In the genomic region with DNA sequence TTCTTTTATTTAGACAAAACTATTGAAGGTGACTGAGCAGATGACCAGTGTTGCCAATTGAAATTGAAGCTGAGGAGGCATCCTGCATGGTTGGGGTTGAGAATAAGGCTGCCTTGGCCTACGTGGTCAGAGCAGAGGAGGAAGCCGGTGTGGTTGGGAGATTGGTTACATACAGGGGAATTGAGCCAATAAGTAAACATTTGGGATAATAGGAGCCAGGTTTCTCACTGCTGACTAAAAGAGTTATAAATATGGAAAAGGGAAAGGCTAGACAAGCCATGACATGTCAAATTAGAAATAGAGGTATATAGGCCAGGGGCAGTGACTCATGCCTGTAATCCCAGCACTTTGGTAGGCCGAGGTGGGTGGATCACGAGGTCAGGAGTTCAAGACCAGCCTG, we compare ENCODE assay signal across 15 cellular contexts. TPM values are rescaled to one million over a fixed set of nuclear protein-coding genes. Genes with fewer than 3 reads are reported as not detected.
DNase-seq lines count a peak whose midpoint lies in the region; TF ChIP-seq lines count a peak whose summit lies in the region.
"Had no signal": no experiment of that assay in that cellular context is flagged by ENCODE, and none has a peak within 500 bp of the region (broad histone marks: within the 10 kb centered on the region; RNA-seq: fewer than 3 reads in every experiment).

No MANE protein-coding gene starts in this region.

- no peaks in the 10 kb centered on the region for H3K27me3 ChIP-seq in esophagus muscularis mucosa
- H3K27me3 ChIP-seq: gastrocnemius medialis had no signal

- H3K36me3 ChIP-seq in esophagus muscularis mucosa: no peaks in the 10 kb centered on the region
- H3K36me3 ChIP-seq: gastrocnemius medialis, left ventricle myocardium inferior had no signal

- H3K27ac ChIP-seq in esophagus muscularis mucosa (replicated peaks in 1 of 4): no peak overlapping the region
- H3K27ac ChIP-seq: gastrocnemius medialis, left ventricle myocardium inferior had no signal

- H3K4me3 ChIP-seq in esophagus muscularis mucosa: no peak overlapping the region
- H3K4me3 ChIP-seq: gastrocnemius medialis, left ventricle myocardium inferior had no signal

- H3K9me3 Mint-ChIP-seq in brain (peaks cover 0 to 17% (median 6%) of the 10 kb centered on the region in 5 experiments), osteocyte (ENCODE audit: unreplicated experiment) (peaks cover 3% of the 10 kb centered on the region)
- H3K9me3 Mint-ChIP-seq: activated T-helper 1 cell treated with anti-CD3 and anti-CD28 coated beads, Interleukin-12 subunit alpha, Interleukin-12 subunit beta, Interleukin-2, Interleukin-4 antibody, amounts not matched to agents 30 ng/mL and 10 ng/mL and 1 ng/mL, durations not matched to agents 14 hours and 24 hours and 36 hours; stimulated activated effector memory CD8-positive, alpha-beta T cell treated with anti-CD3 and anti-CD28 coated beads, Interleukin-12 subunit alpha, Interleukin-12 subunit beta, amount 100 ng/mL, for 72 hours had no signal

- H3K27me3 Mint-ChIP-seq in brain (peaks cover 4% of the 10 kb centered on the region), osteocyte (ENCODE audit: unreplicated experiment) (no peaks in the 10 kb centered on the region)

- no peak for TF ChIP-seq EP300 in esophagus muscularis mucosa (IDR thresholded peaks at IDR 0.05)

- TF ChIP-seq CTCF in brain (conservative IDR thresholded peaks at IDR 0.05) (no peak), osteocyte (IDR thresholded peaks at IDR 0.05) (no peak), esophagus muscularis mucosa (IDR thresholded peaks at IDR 0.05) (no peak)

- peaks cover 23% of the 10 kb centered on the region for H3K36me3 Mint-ChIP-seq in brain
- H3K36me3 Mint-ChIP-seq in osteocyte (ENCODE audit: unreplicated experiment): peaks cover 19% of the 10 kb centered on the region
- H3K36me3 Mint-ChIP-seq: stimulated activated effector memory CD8-positive, alpha-beta T cell treated with anti-CD3 and anti-CD28 coated beads, Interleukin-12 subunit alpha, Interleukin-12 subunit beta, amount 100 ng/mL, for 72 hours had no signal

- peaks cover 0 to 16% (median 8%) of the 10 kb centered on the region in 4 donors for H3K4me1 ChIP-seq in esophagus muscularis mucosa
- H3K4me1 ChIP-seq: gastrocnemius medialis had no signal

- H3K9me3 ChIP-seq in esophagus muscularis mucosa: no peaks in the 10 kb centered on the region
- H3K9me3 ChIP-seq: gastrocnemius medialis, left ventricle myocardium inferior had no signal

- peaks cover 26% of the 10 kb centered on the region for H3K4me1 Mint-ChIP-seq in brain
- H3K4me1 Mint-ChIP-seq in osteocyte (ENCODE audit: unreplicated experiment): peaks cover 3% of the 10 kb centered on the region
- H3K4me1 Mint-ChIP-seq: stimulated activated effector memory CD8-positive, alpha-beta T cell treated with anti-CD3 and anti-CD28 coated beads, Interleukin-12 subunit alpha, Interleukin-12 subunit beta, amount 100 ng/mL, for 72 hours had no signal

- no peak for TF ChIP-seq POLR2A in esophagus muscularis mucosa (IDR thresholded peaks at IDR 0.05; ENCODE audit: low read depth)

- intact Hi-C loops in esophagus muscularis mucosa (cut with DNase I): no loop called here

- H3K27ac Mint-ChIP-seq in brain (peak overlapping the region in 3 of 5 experiments; percentile 15 to 81 (median 31)), osteocyte (ENCODE audit: unreplicated experiment) (peak overlapping the region; percentile 65)
- H3K27ac Mint-ChIP-seq: activated T-helper 1 cell treated with anti-CD3 and anti-CD28 coated beads, Interleukin-12 subunit alpha, Interleukin-12 subunit beta, Interleukin-2, Interleukin-4 antibody, amounts not matched to agents 30 ng/mL and 10 ng/mL and 1 ng/mL, durations not matched to agents 14 hours and 24 hours and 36 hours; stimulated activated effector memory CD8-positive, alpha-beta T cell treated with anti-CD3 and anti-CD28 coated beads, Interleukin-12 subunit alpha, Interleukin-12 subunit beta, amount 100 ng/mL, for 72 hours had no signal

- DNase-seq in GM04504 (ENCODE audit: low read depth) (peak; percentile 48), NCI-H2196 (lab: John Stamatoyannopoulos, UW; ENCODE audit: unreplicated experiment) (peak; percentile 74), osteocyte (ENCODE audit: extremely low spot score, unreplicated experiment) (no peak), esophagus muscularis mucosa (ENCODE audit: extremely low spot score) (no peak), DMS114 treated with DMSO at 0.1 percent for 48 hours (lab: John Stamatoyannopoulos, UW; ENCODE audit: unreplicated experiment) (no peak), NCI-H1694 (lab: John Stamatoyannopoulos, UW) (no peak)
- DNase-seq in stimulated activated naive CD4-positive, alpha-beta T cell treated with Interleukin-2 at 50 U/mL for 16 hours (lab: John Stamatoyannopoulos, UW): no peak
- DNase-seq: activated CD4-positive, alpha-beta T cell treated with anti-CD3 and anti-CD28 coated beads for 1 hour; DND-41; gastrocnemius medialis; left ventricle myocardium inferior; NCI-H1930 had no signal

- 40% methylated on average over 4 of the region's 4 CpGs for WGBS in esophagus muscularis mucosa

- H3K4me3 Mint-ChIP-seq in brain (peak overlapping the region in 1 of 5 experiments; percentile 40), osteocyte (ENCODE audit: unreplicated experiment) (no peak overlapping the region)
- H3K4me3 Mint-ChIP-seq: activated T-helper 1 cell treated with anti-CD3 and anti-CD28 coated beads, Interleukin-12 subunit alpha, Interleukin-12 subunit beta, Interleukin-2, Interleukin-4 antibody, amounts not matched to agents 30 ng/mL and 10 ng/mL and 1 ng/mL, durations not matched to agents 14 hours and 24 hours and 36 hours; stimulated activated effector memory CD8-positive, alpha-beta T cell treated with anti-CD3 and anti-CD28 coated beads, Interleukin-12 subunit alpha, Interleukin-12 subunit beta, amount 100 ng/mL, for 72 hours had no signal

RNA-seq across cellular contexts. Expression of a gene that starts 15.8 kb away (rescaled TPM):
- polyA plus RNA-seq in brain (ENCODE audit: insufficient read depth, low read depth, low replicate concordance): 2.2 TPM
- total RNA-seq in osteocyte (41.7 and 44.7 TPM in 2 replicates), esophagus muscularis mucosa (10 to 100 TPM; 27.5 to 40.5 (median 32.0) TPM)
- total RNA-seq: activated T-helper 1 cell treated with anti-CD3 and anti-CD28 coated beads, Interleukin-12 subunit alpha, Interleukin-12 subunit beta, Interleukin-2, Interleukin-4 antibody, amounts not matched to agents 30 ng/mL and 10 ng/mL and 1 ng/mL, durations not matched to agents 14 hours and 24 hours and 36 hours had no signal

Comparison
In these comparisons a context has a peak if more than half of its experiments do, and no peak if none do; other contexts are left out.
1. DNase-seq: peak in GM04504 (single experiment) and NCI-H2196 (single experiment); none in osteocyte (single experiment), esophagus muscularis mucosa (single experiment), DMS114 treated with DMSO at 0.1 percent for 48 hours (single experiment), stimulated activated naive CD4-positive, alpha-beta T cell treated with Interleukin-2 at 50 U/mL for 16 hours (single experiment) and NCI-H1694 (single experiment).